Comparison of ENCODE assay signal across 20 cellular contexts in the genomic region with DNA sequence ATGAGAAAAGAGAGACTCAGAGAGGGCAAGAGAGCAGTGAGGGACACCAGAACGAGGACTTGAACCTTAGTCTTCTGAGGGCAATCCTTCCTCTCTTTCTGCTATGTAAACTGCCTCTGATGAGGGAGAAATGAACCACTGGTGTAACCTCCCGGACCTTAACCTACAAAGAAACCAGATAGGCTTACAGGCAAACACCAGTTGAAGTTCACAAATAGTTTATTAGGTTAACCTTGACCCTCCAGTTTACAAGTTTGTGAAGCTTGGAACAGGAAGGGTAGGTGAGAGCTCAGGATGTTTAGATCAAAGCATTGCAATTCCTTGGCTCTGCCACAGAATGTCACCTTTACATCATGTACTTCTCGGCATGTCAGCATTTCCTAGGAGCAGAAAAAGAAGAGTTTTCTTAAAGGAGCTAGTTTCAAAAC.
DNase-seq lines count a peak whose midpoint lies in the region; ATAC-seq, FAIRE-seq and TF ChIP-seq lines count a peak whose summit lies in the region.
"Had no signal": no experiment of that assay in that cellular context is flagged by ENCODE, and none has a peak within 500 bp of the region (broad histone marks: within the 10 kb centered on the region; RNA-seq: fewer than 3 reads in every experiment).

No MANE protein-coding gene starts in this region.

- WGBS in GM12878 (ENCODE audit: insufficient coverage, insufficient replicate concordance, low lambda C conversion rate, missing lambda C conversion rate) = 0% methylated on average over 3 of the region's 3 CpGs

- no peak for ATAC-seq in GM12878
- no peak for ATAC-seq in HG03432 (IDR thresholded peaks at IDR 0.05; ENCODE audit: unreplicated experiment)
- ATAC-seq: T-helper 17 cell had no signal

- no peak overlapping the region for H3K9ac ChIP-seq in GM12878 (ENCODE audit: control insufficient read depth, insufficient read depth, low read length)

- in situ Hi-C loops in GM12878 (cut with MboI) = no loop called here

- DNase-seq in GM12864 (ENCODE audit: low read depth) (no peak), HuH-7 (ENCODE audit: low spot score) (peak; percentile 35), GM12878 (ENCODE audit: low read depth, low spot score) (no peak), nephron progenitor cell (no peak), UCSD-AML1 (lab: John Stamatoyannopoulos, UW; ENCODE audit: unreplicated experiment) (no peak), ascending aorta (ENCODE audit: low spot score in 2 of 2) (no peak)
- DNase-seq: activated CD4-positive, alpha-beta T cell treated with anti-CD3 and anti-CD28 coated beads for 1 hour; activated CD8-positive, alpha-beta memory T cell treated with anti-CD3 and anti-CD28 coated beads, Interleukin-2, amount 50 U/mL, for 48 hours; activated naive CD4-positive, alpha-beta T cell; C1 segment of cervical spinal cord; cortex of kidney; midbrain; NCI-H146; nucleus accumbens; stimulated activated CD4-positive, alpha-beta T cell treated with anti-CD3 and anti-CD28 coated beads, Interleukin-4, amount 100 ng/mL, for 4 hours; T-helper 17 cell had no signal

- no peaks in the 10 kb centered on the region; a peak in 1 of 4 replicates for H3K27me3 ChIP-seq in GM12878 (replicated peaks in 1 of 2; ENCODE audit: control insufficient read depth in 2 of 2, insufficient read depth in 2 of 2, low read length in 1 of 2)
- H3K27me3 ChIP-seq in ascending aorta = no peaks in the 10 kb centered on the region

- no peak overlapping the region for H3K27ac ChIP-seq in GM12878 (ENCODE audit: control insufficient read depth, insufficient read depth)
- no peak overlapping the region for H3K27ac ChIP-seq in ascending aorta
- H3K27ac ChIP-seq: RWPE1, thoracic aorta had no signal

- TF ChIP-seq EP300 in GM12878 (IDR thresholded peaks at IDR 0.05; ENCODE audit: borderline replicate concordance in 1 of 2, control insufficient read depth in 1 of 2, low read depth in 2 of 2, low read length in 2 of 2) = no peak

- H3K36me3 ChIP-seq in GM12878 (ENCODE audit: control insufficient read depth in 2 of 2, insufficient read depth in 2 of 2, low read length in 1 of 2) = no peaks in the 10 kb centered on the region
- no peaks in the 10 kb centered on the region for H3K36me3 ChIP-seq in ascending aorta
- H3K36me3 ChIP-seq: thoracic aorta had no signal

- H3K4me1 ChIP-seq in GM12878 (ENCODE audit: control insufficient read depth, insufficient read depth, low read length) (no peaks in the 10 kb centered on the region), ascending aorta (peaks cover 0 to 3% of the 10 kb centered on the region in 2 donors)

- FAIRE-seq in GM12878 (lab: Jason Lieb, UNC) = peak; percentile 35
- FAIRE-seq: GM12891 had no signal

- POLR2A ChIA-PET in GM12878 (lab: Charles Lee) = no interaction called here

- H2AFZ ChIP-seq in GM12878 (ENCODE audit: control insufficient read depth, low read depth, low read length) = no peak overlapping the region

- TF ChIP-seq CTCF in GM12864 (IDR thresholded peaks at IDR 0.05; ENCODE audit: low read depth, low read length, missing control alignments) (peak; percentile 2), GM12878 (IDR thresholded peaks at IDR 0.05 in 2 of 3, conservative IDR thresholded peaks at IDR 0.05 in 1 of 3; ENCODE audit: control insufficient read depth in 2 of 3, extremely low read depth in 1 of 3, insufficient read depth in 1 of 3, low read depth in 3 of 3, low read length in 3 of 3) (no peak), nephron progenitor cell (IDR thresholded peaks at IDR 0.05) (no peak), ascending aorta (IDR thresholded peaks at IDR 0.05) (no peak)

- SMC1A ChIA-PET in GM12878 (lab: Charles Lee; ENCODE audit: uncharacterized antibody, unreplicated experiment) = interaction anchor here (0.6 kb wide), 1 partner anchor 62 kb away, joined by 3 read pairs; no protein-coding TSS in a partner anchor

- no TSS peak for BruUV-seq in GM12878 (replicated peaks; lab: Mats Ljungman, UMichigan)

- H3K27me3 Mint-ChIP-seq in nephron progenitor cell (ENCODE audit: low read depth, poor library complexity) = peaks cover 9% of the 10 kb centered on the region
- H3K27me3 Mint-ChIP-seq: T-helper 17 cell had no signal

- no peak overlapping the region for H3K4me3 ChIP-seq in GM12864 (ENCODE audit: low read depth, low read length)
- H3K4me3 ChIP-seq in GM12878 = no peak overlapping the region
- no peak overlapping the region for H3K4me3 ChIP-seq in ascending aorta
- H3K4me3 ChIP-seq: thoracic aorta had no signal

- H3K27ac Mint-ChIP-seq in nephron progenitor cell = peak overlapping the region; percentile 86
- H3K27ac Mint-ChIP-seq: T-helper 17 cell had no signal

- H3K36me3 Mint-ChIP-seq in nephron progenitor cell (ENCODE audit: low read depth) = no peaks in the 10 kb centered on the region

- peaks cover 49% of the 10 kb centered on the region for H3K4me1 Mint-ChIP-seq in nephron progenitor cell
- H3K4me1 Mint-ChIP-seq: T-helper 17 cell had no signal

- H3K9me3 ChIP-seq in GM12878 (replicated peaks; ENCODE audit: control insufficient read depth, insufficient read depth, low read length) = no peaks in the 10 kb centered on the region
- H3K9me3 ChIP-seq in ascending aorta = no peaks in the 10 kb centered on the region
- H3K9me3 ChIP-seq: thoracic aorta had no signal

- H4K20me1 ChIP-seq in GM12878 (ENCODE audit: control insufficient read depth, insufficient read depth) = no peaks in the 10 kb centered on the region

- no peak for TF ChIP-seq POLR2A in GM12878 (IDR thresholded peaks at IDR 0.05; ENCODE audit: low read depth, low read length)

- no peaks in the 10 kb centered on the region for H3K79me2 ChIP-seq in GM12878 (ENCODE audit: control insufficient read depth, insufficient read depth, low read length)

- H3K4me3 Mint-ChIP-seq in nephron progenitor cell = no peak overlapping the region
- H3K4me3 Mint-ChIP-seq: T-helper 17 cell had no signal

- H3K4me2 ChIP-seq in GM12878 (ENCODE audit: control insufficient read depth, insufficient read depth) = no peak overlapping the region

- RAD21 ChIA-PET in GM12878 (lab: Charles Lee; ENCODE audit: unreplicated experiment) = interaction anchor here (0.5 kb wide), 1 partner anchor 278 kb away, joined by 3 read pairs; no protein-coding TSS in a partner anchor

- H3K9me3 Mint-ChIP-seq in nephron progenitor cell = no peaks in the 10 kb centered on the region

- CTCF ChIA-PET in GM12878 (lab: Yijun Ruan, JAX) = no interaction called here

- intact Hi-C loops in GM12878 (cut with micrococcal nuclease; ENCODE audit: unreplicated experiment) = no loop called here
- intact Hi-C loops in ascending aorta (cut with DNase I) = no loop called here

- TF ChIP-seq RAD21 in GM12878 (IDR thresholded peaks at IDR 0.05; ENCODE audit: insufficient read depth, low read depth, low read length) = peak; percentile 52; the same call in 1 of the 2 replicates

TF ChIP-seq in GM12878, 131 proteins besides CTCF, POLR2A, EP300 and RAD21:
- TF ChIP-seq TCF7 (IDR thresholded peaks at IDR 0.05; ENCODE audit: borderline replicate concordance) (peak; percentile 59; the same call in 1 of the 2 replicates), POU2F2 (IDR thresholded peaks at IDR 0.05; ENCODE audit: borderline replicate concordance, low read depth, low read length) (no peak)
